Comparison of ENCODE assay signal across 28 cellular contexts in the genomic region with DNA sequence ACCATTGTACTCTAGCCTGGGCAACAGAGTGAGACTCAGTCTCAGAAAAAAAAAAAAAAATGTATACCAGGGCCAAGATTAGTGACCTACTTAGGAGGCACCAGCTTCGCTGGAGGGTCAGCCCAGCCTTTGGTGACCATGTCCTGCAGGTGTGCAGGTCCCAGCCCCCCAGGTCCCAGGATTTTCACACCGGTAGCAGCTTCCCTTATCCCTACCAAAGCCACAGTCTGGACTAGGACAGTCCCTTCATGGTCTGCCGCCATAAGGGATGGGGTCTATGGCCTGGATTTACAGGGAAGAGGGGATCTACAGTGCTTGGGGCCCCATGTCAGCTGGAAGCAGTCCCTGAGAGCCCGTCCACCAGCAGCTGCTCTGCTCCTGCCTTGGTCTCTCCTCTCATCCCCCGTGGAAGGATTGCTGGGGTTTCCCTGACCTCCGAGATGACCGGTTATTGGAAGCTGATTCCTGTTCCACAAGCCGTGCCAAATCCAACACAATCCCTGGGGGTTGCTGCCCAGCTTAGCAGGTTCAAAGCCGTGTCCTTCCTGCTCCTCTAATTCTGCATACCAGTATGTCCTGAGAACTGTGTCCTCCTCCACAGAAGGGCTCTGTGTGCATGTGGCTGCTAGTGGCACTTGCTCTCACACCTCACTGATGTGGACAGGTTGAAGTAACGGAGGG. TPM values are rescaled to one million over a fixed set of nuclear protein-coding genes. Genes with fewer than 3 reads are reported as not detected.
"Had no signal": no experiment of that assay in that cellular context is flagged by ENCODE, and none has a peak within 500 bp of the region (broad histone marks: within the 10 kb centered on the region; RNA-seq: fewer than 3 reads in every experiment).

No MANE protein-coding gene starts in this region.

- H3K27me3 Mint-ChIP-seq: activated CD4-positive, alpha-beta T cell treated with anti-CD3 and anti-CD28 coated beads, Interleukin-2, amount 10 ng/mL, durations not matched to agents 7 days and 5 days; activated T-helper 17 cell treated with anti-CD3 and anti-CD28 coated beads, Interleukin-2, amount 50 U/mL, for 72 hours; naive B cell; T-helper 17 cell had no signal

- H3K4me1 Mint-ChIP-seq: activated CD4-positive, alpha-beta T cell treated with anti-CD3 and anti-CD28 coated beads, Interleukin-2, amount 10 ng/mL, durations not matched to agents 7 days and 5 days; immature natural killer cell; mesothelial cell of epicardium; WTC11 had no signal

- ATAC-seq: activated T-cell treated with anti-CD3 and anti-CD28 coated beads, Interleukin-2, amount 50 U/mL, for 4 hours; activated T-helper 17 cell treated with anti-CD3 and anti-CD28 coated beads, Interleukin-2, amount 50 U/mL, for 72 hours; gastroesophageal sphincter; pancreas; SK-N-SH treated with all-trans-retinoic acid at 6 μM for 48 hours; T-helper 17 cell; WTC11 had no signal

- H3K27ac ChIP-seq: brain microvascular endothelial cell, gastroesophageal sphincter, hepatocyte, pancreas, prostate gland, tibial nerve had no signal

- H3K9me3 Mint-ChIP-seq: activated CD4-positive, alpha-beta T cell treated with anti-CD3 and anti-CD28 coated beads, Interleukin-2, amount 10 ng/mL, durations not matched to agents 7 days and 5 days; activated T-cell treated with anti-CD3 and anti-CD28 coated beads, Interleukin-2, amount 50 U/mL, for 4 hours; activated T-helper 17 cell treated with anti-CD3 and anti-CD28 coated beads, Interleukin-2, amount 50 U/mL, for 72 hours; immature natural killer cell; mesothelial cell of epicardium; naive B cell; nephron progenitor cell; WTC11 had no signal

- H3K4me3 Mint-ChIP-seq: activated CD4-positive, alpha-beta T cell treated with anti-CD3 and anti-CD28 coated beads, Interleukin-2, amount 10 ng/mL, durations not matched to agents 7 days and 5 days; activated T-cell treated with anti-CD3 and anti-CD28 coated beads, Interleukin-2, amount 50 U/mL, for 4 hours; activated T-helper 17 cell treated with anti-CD3 and anti-CD28 coated beads, Interleukin-2, amount 50 U/mL, for 72 hours; immature natural killer cell; mesothelial cell of epicardium; naive B cell; nephron progenitor cell; T-helper 17 cell; WTC11 had no signal

- H3K27me3 ChIP-seq: brain microvascular endothelial cell, dorsolateral prefrontal cortex, gastroesophageal sphincter, hepatocyte, pancreas, tibial nerve had no signal

- H3K4me3 ChIP-seq: dorsolateral prefrontal cortex, gastroesophageal sphincter, hepatocyte, pancreas, prostate gland, smooth muscle cell, tibial nerve had no signal

- H3K9me3 ChIP-seq: gastroesophageal sphincter, pancreas, prostate gland, tibial nerve had no signal

- DNase-seq: activated CD4-positive, alpha-beta T cell treated with anti-CD3 and anti-CD28 coated beads for 1 hour; activated CD4-positive, alpha-beta T cell treated with anti-CD3 and anti-CD28 coated beads, Interleukin-2, amount 10 ng/mL, durations not matched to agents 7 days and 5 days; activated gamma-delta T cell treated with Interleukin-2 at 50 U/mL for 16 hours; activated naive CD4-positive, alpha-beta T cell treated with anti-CD3 and anti-CD28 coated beads, Interleukin-2, amount 50 U/mL, for 16 hours; activated T-cell treated with anti-CD3 and anti-CD28 coated beads, Interleukin-2, amount 50 U/mL, for 4 hours; amniotic stem cell; brain microvascular endothelial cell; central memory CD4-positive, alpha-beta T cell; dorsolateral prefrontal cortex; effector memory CD4-positive, alpha-beta T cell; immature natural killer cell; mammary epithelial cell; naive B cell; nephron progenitor cell; pancreas; retina; stimulated activated naive CD4-positive, alpha-beta T cell; T-helper 17 cell; T1000 had no signal

- H3K27ac Mint-ChIP-seq: activated CD4-positive, alpha-beta T cell treated with anti-CD3 and anti-CD28 coated beads, Interleukin-2, amount 10 ng/mL, durations not matched to agents 7 days and 5 days; activated T-helper 17 cell treated with anti-CD3 and anti-CD28 coated beads, Interleukin-2, amount 50 U/mL, for 72 hours; mesothelial cell of epicardium; naive B cell; nephron progenitor cell; WTC11 had no signal

- H3K4me1 ChIP-seq: gastroesophageal sphincter, pancreas, prostate gland, tibial nerve had no signal

RNA-seq across cellular contexts. Expression of gene DENND2A, which starts 44.9 kb away (rescaled TPM):
- total RNA-seq: activated CD4-positive, alpha-beta T cell treated with anti-CD3 and anti-CD28 coated beads, Interleukin-2, amount 10 ng/mL, durations not matched to agents 7 days and 5 days; activated T-cell treated with anti-CD3 and anti-CD28 coated beads, Interleukin-2, amount 50 U/mL, for 4 hours; activated T-helper 17 cell treated with anti-CD3 and anti-CD28 coated beads, Interleukin-2, amount 50 U/mL, for 72 hours; T-helper 17 cell had no signal
